Comparison of ENCODE assay signal across 18 cellular contexts in genomic region chr17:51017270-51017669, GRCh38.
"Had no signal": no experiment of that assay in that cellular context is flagged by ENCODE, and none has a peak within 500 bp of the region (broad histone marks: within the 10 kb centered on the region; RNA-seq: fewer than 3 reads in every experiment).

No MANE protein-coding gene starts in this region.

- H3K27me3 Mint-ChIP-seq: naive thymus-derived CD8-positive, alpha-beta T cell; progenitor cell of endocrine pancreas had no signal

- H3K27ac ChIP-seq: coronary artery, heart right ventricle, ovary, stomach, upper lobe of left lung had no signal

- H3K9me3 ChIP-seq: heart right ventricle, mucosa of descending colon, ovary, stomach, thyroid gland, upper lobe of left lung had no signal

- DNase-seq: effector CD8-positive, alpha-beta T cell; heart right ventricle; islet precursor cell; mammary epithelial cell; mucosa of descending colon; naive thymus-derived CD8-positive, alpha-beta T cell; ovary; right cardiac atrium; small intestine; stimulated activated CD4-positive, alpha-beta T cell treated with anti-CD3 and anti-CD28 coated beads, Interleukin-12 subunit alpha, Interleukin-12 subunit beta, amount 100 ng/mL, for 4 hours; stimulated activated naive CD4-positive, alpha-beta T cell; stomach; thyroid gland; upper lobe of left lung had no signal

- H3K4me3 ChIP-seq: coronary artery, heart right ventricle, mucosa of descending colon, ovary, stomach, thyroid gland, upper lobe of left lung had no signal

- H3K9me3 Mint-ChIP-seq: naive thymus-derived CD8-positive, alpha-beta T cell; neural crest cell had no signal

- H3K27ac Mint-ChIP-seq: naive thymus-derived CD8-positive, alpha-beta T cell; progenitor cell of endocrine pancreas had no signal

- H3K4me3 Mint-ChIP-seq: naive thymus-derived CD8-positive, alpha-beta T cell; neural crest cell had no signal

- H3K36me3 ChIP-seq: ovary had no signal

- ATAC-seq: heart right ventricle; left lobe of liver; mucosa of descending colon; naive thymus-derived CD8-positive, alpha-beta T cell; right cardiac atrium had no signal
